ENCODE assay signal across 10 cellular contexts in genomic region chr5:132363431-132364112, GRCh38. TPM values are rescaled to one million over a fixed set of nuclear protein-coding genes. Genes with fewer than 3 reads are reported as not detected.
A peak's percentile ranks its signal among the peaks of the same experiment; 100 is the strongest.
DNase-seq lines count a peak whose midpoint lies in the region; ATAC-seq, FAIRE-seq and TF ChIP-seq lines count a peak whose summit lies in the region.
"Had no signal": no experiment of that assay in that cellular context is flagged by ENCODE, and none has a peak within 500 bp of the region (broad histone marks: within the 10 kb centered on the region; RNA-seq: fewer than 3 reads in every experiment).

No MANE protein-coding gene starts in this region.

- H3K9me3 ChIP-seq in A549 = peaks cover 7% of the 10 kb centered on the region; the same call in 1 of the 3 replicates
- no peaks in the 10 kb centered on the region for H3K9me3 ChIP-seq in HEK293 (ENCODE audit: control insufficient read depth, insufficient read depth, low read depth, low read length)
- no peaks in the 10 kb centered on the region for H3K9me3 ChIP-seq in vagina

- H3K4me3 ChIP-seq in A549 (peak overlapping the region; percentile 26; the same call in 1 of the 3 replicates), HEK293 (ENCODE audit: low read depth, low read length) (no peak overlapping the region), astrocyte of the cerebellum (ENCODE audit: low read depth, low read length) (no peak overlapping the region), vagina (no peak overlapping the region)

- H3K4me3 Mint-ChIP-seq in immature natural killer cell = no peak overlapping the region
- H3K4me3 Mint-ChIP-seq in glutamatergic neuron (ENCODE audit: unreplicated experiment) = no peak overlapping the region
- H3K4me3 Mint-ChIP-seq: activated naive CD4-positive, alpha-beta T cell treated with anti-CD3 and anti-CD28 coated beads, Interleukin-2, amount 10 ng/mL, durations not matched to agents 7 days and 5 days had no signal

- H3K4me2 ChIP-seq in A549 = peak overlapping the region; percentile 81

- WGBS in A549 (ENCODE audit: missing lambda C conversion rate) = 35% methylated on average over 7 of the region's 7 CpGs

- H3K27me3 ChIP-seq in vagina = no peaks in the 10 kb centered on the region

- POLR2A ChIA-PET in A549 (lab: Yijun Ruan, JAX) (interaction anchor here (1.9 kb wide), 1 partner anchor 70 kb away, joined by 11 read pairs; the partner anchor contains the start of gene SLC22A4), HEK293 (lab: Yijun Ruan, JAX) (no interaction called here)

- no peaks in the 10 kb centered on the region for H3K27me3 Mint-ChIP-seq in immature natural killer cell (ENCODE audit: low read depth in 3 of 3)
- H3K27me3 Mint-ChIP-seq in glutamatergic neuron (ENCODE audit: unreplicated experiment) = peaks cover 3% of the 10 kb centered on the region
- H3K27me3 Mint-ChIP-seq: activated naive CD4-positive, alpha-beta T cell treated with anti-CD3 and anti-CD28 coated beads, Interleukin-2, amount 10 ng/mL, durations not matched to agents 7 days and 5 days had no signal

- in situ Hi-C loops in astrocyte of the cerebellum (cut with HindIII; ENCODE audit: low sequenced_read_pairs) = no loop called here

- FAIRE-seq in A549 (lab: Jason Lieb, UNC) = peak; percentile 78

- CTCF ChIA-PET in A549 (lab: Yijun Ruan, JAX) (interaction anchor here (1.0 kb wide), 1 partner anchor 183 kb away, joined by 5 read pairs; no protein-coding TSS in a partner anchor), HEK293 (lab: Yijun Ruan, JAX) (interaction anchor here (1.4 kb wide), 1 partner anchor 13 kb away, joined by 6 read pairs; no protein-coding TSS in a partner anchor)

- DNase-seq in A549 (ENCODE audit: low read depth in 1 of 2, low spot score in 1 of 2) = peak; percentile 70 to 90
- DNase-seq in astrocyte of the cerebellum (ENCODE audit: low read depth) = peak; percentile 57
- peak; percentile 97 for DNase-seq in kidney tubule cell (ENCODE audit: low spot score)
- DNase-seq in vagina (ENCODE audit: extremely low spot score in 2 of 2) = no peak
- DNase-seq in immature natural killer cell = no peak
- DNase-seq in glutamatergic neuron = no peak
- DNase-seq: activated naive CD4-positive, alpha-beta T cell treated with anti-CD3 and anti-CD28 coated beads, Interleukin-2, amount 10 ng/mL, durations not matched to agents 7 days and 5 days; stimulated activated naive CD4-positive, alpha-beta T cell had no signal

- intact Hi-C loops in vagina (cut with DNase I) = loop anchor here (10.0 kb wide), 1 partner anchor 69 kb away; the partner anchor contains the start of gene SLC22A4

- TF ChIP-seq EP300 in A549 (IDR thresholded peaks at IDR 0.05) = peak in 1 of 2 experiments; percentile 64; a peak in 2 of 5 replicates

- H3K27ac ChIP-seq in A549 = peak overlapping the region; percentile 92 to 94
- no peak overlapping the region for H3K27ac ChIP-seq in HEK293 (ENCODE audit: extremely low read depth, low read depth, low read length)
- no peak overlapping the region for H3K27ac ChIP-seq in vagina

- no peak for TF ChIP-seq POLR2A in A549 (IDR thresholded peaks at IDR 0.05; ENCODE audit: low read length)
- no peak for TF ChIP-seq POLR2A in vagina (IDR thresholded peaks at IDR 0.05)

- H3K36me3 Mint-ChIP-seq in immature natural killer cell (peaks cover 0 to 13% (median 0%) of the 10 kb centered on the region in 3 donors), glutamatergic neuron (ENCODE audit: unreplicated experiment) (no peaks in the 10 kb centered on the region)
- H3K36me3 Mint-ChIP-seq: activated naive CD4-positive, alpha-beta T cell treated with anti-CD3 and anti-CD28 coated beads, Interleukin-2, amount 10 ng/mL, durations not matched to agents 7 days and 5 days had no signal

- peaks cover 67% of the 10 kb centered on the region for H3K4me1 ChIP-seq in A549
- H3K4me1 ChIP-seq in HEK293 (ENCODE audit: control insufficient read depth, insufficient read depth, low read length) = peaks cover 6% of the 10 kb centered on the region; the same call in 1 of the 2 replicates
- H3K4me1 ChIP-seq in vagina = peaks cover 19% of the 10 kb centered on the region

- ATAC-seq in A549 (peak; percentile 76 to 88), HG03354 (IDR thresholded peaks at IDR 0.05; ENCODE audit: poor library complexity, severe bottlenecking, unreplicated experiment) (no peak)

- H3K4me1 Mint-ChIP-seq in immature natural killer cell (no peaks in the 10 kb centered on the region), glutamatergic neuron (ENCODE audit: low read depth, unreplicated experiment) (no peaks in the 10 kb centered on the region)
- H3K4me1 Mint-ChIP-seq: activated naive CD4-positive, alpha-beta T cell treated with anti-CD3 and anti-CD28 coated beads, Interleukin-2, amount 10 ng/mL, durations not matched to agents 7 days and 5 days had no signal

- H3K9me3 Mint-ChIP-seq in immature natural killer cell (no peaks in the 10 kb centered on the region), glutamatergic neuron (ENCODE audit: unreplicated experiment) (no peaks in the 10 kb centered on the region)
- H3K9me3 Mint-ChIP-seq: activated naive CD4-positive, alpha-beta T cell treated with anti-CD3 and anti-CD28 coated beads, Interleukin-2, amount 10 ng/mL, durations not matched to agents 7 days and 5 days had no signal

- TF ChIP-seq CTCF in A549 (IDR thresholded peaks at IDR 0.05) = no peak
- TF ChIP-seq CTCF in HEK293 (tag by site-specific recombination; IDR thresholded peaks at IDR 0.05) = no peak
- TF ChIP-seq CTCF in astrocyte of the cerebellum (IDR thresholded peaks at IDR 0.05; ENCODE audit: low read depth, low read length, missing control alignments) = no peak
- TF ChIP-seq CTCF in vagina (IDR thresholded peaks at IDR 0.05) = no peak
- no peak for TF ChIP-seq CTCF in glutamatergic neuron (IDR thresholded peaks at IDR 0.05; ENCODE audit: partially characterized antibody, unreplicated experiment)

- no peak for TF ChIP-seq RAD21 in A549 (conservative IDR thresholded peaks at IDR 0.05 in 1 of 2, IDR thresholded peaks at IDR 0.05 in 1 of 2)

- H3K27ac Mint-ChIP-seq in immature natural killer cell (no peak overlapping the region), glutamatergic neuron (ENCODE audit: unreplicated experiment) (no peak overlapping the region)
- H3K27ac Mint-ChIP-seq: activated naive CD4-positive, alpha-beta T cell treated with anti-CD3 and anti-CD28 coated beads, Interleukin-2, amount 10 ng/mL, durations not matched to agents 7 days and 5 days had no signal

- H3K36me3 ChIP-seq in HEK293 (ENCODE audit: control insufficient read depth in 2 of 2, insufficient read depth in 1 of 2, low read length in 2 of 2) (peaks cover 4 to 19% of the 10 kb centered on the region in 2 experiments; a peak in 2 of 3 replicates), vagina (no peaks in the 10 kb centered on the region)

TF ChIP-seq in A549, 52 proteins besides CTCF, POLR2A, EP300 and RAD21 (continues in another document):
- TF ChIP-seq RNF2 (IDR thresholded peaks at IDR 0.05; ENCODE audit: borderline replicate concordance, low read depth) = no peak
- no peak for TF ChIP-seq EHF (CRISPR knock-in tag; IDR thresholded peaks at IDR 0.05)
- no peak for TF ChIP-seq ZSCAN20 (CRISPR knock-in tag; IDR thresholded peaks at IDR 0.05)
- TF ChIP-seq CBX2 (IDR thresholded peaks at IDR 0.05; ENCODE audit: borderline replicate concordance, low read depth) = no peak
- no peak for TF ChIP-seq HES2 (IDR thresholded peaks at IDR 0.05)
- TF ChIP-seq NR3C1 (IDR thresholded peaks at IDR 0.05) = no peak
- TF ChIP-seq NFE2L2 (conservative IDR thresholded peaks at IDR 0.05; ENCODE audit: low read length) = no peak

TF ChIP-seq in HEK293, 187 proteins besides CTCF, POLR2A, EP300 and RAD21 (continues in another document):
- no peak for TF ChIP-seq ZNF362 (tag by site-specific recombination; IDR thresholded peaks at IDR 0.05)
- no peak for TF ChIP-seq ZNF521 (tag by site-specific recombination; IDR thresholded peaks at IDR 0.05)
- TF ChIP-seq ZNF664 (tag by site-specific recombination; IDR thresholded peaks at IDR 0.05) = 0 out of 2 replicates have a peak, but pooled peaks have one; percentile 13
- TF ChIP-seq KLF17 (tag by site-specific recombination; IDR thresholded peaks at IDR 0.05) = no peak
- no peak for TF ChIP-seq ZNF266 (tag by site-specific recombination; IDR thresholded peaks at IDR 0.05; ENCODE audit: low read depth)
- no peak for TF ChIP-seq ZNF248 (tag by site-specific recombination; IDR thresholded peaks at IDR 0.05)

RNA-seq across cellular contexts. Expression of gene SLC22A5, which starts 5.9 kb away (rescaled TPM):
- polyA plus RNA-seq in A549 (2011; rRNA removed) = 35.3 and 44.8 TPM in 2 replicates
- polyA plus RNA-seq in A549 (2012; cell fraction: cytosol; rRNA removed) = 28.3 and 41.2 TPM in 2 replicates
- polyA plus RNA-seq in A549 (2012; cell fraction: nucleus; rRNA removed) = 102 and 117 TPM in 2 replicates
- polyA plus RNA-seq in A549 (2017; fragmentation: RNase III; extraction: RNeasy Plus Mini Kit Qiagen cat#74134 plus additional on column Dnase treatment) = 27.4 to 33.2 TPM (median 28.4 TPM) in 3 replicates
- 69.1 and 93.8 TPM in 2 replicates for polyA minus RNA-seq in A549 (2011; rRNA and poly(A)+ RNA removed)
- 15.2 TPM for total RNA-seq in vagina
- 1 to 10 TPM; 1.1 to 1.5 (median 1.5) TPM for polyA plus RNA-seq in immature natural killer cell
- 0.81 TPM for total RNA-seq in glutamatergic neuron (ENCODE audit: unreplicated experiment)

Comparison
In these comparisons a context has a peak if more than half of its experiments do, and no peak if none do; other contexts are left out.
1. DNase-seq: peak in A549 (2 of 2), astrocyte of the cerebellum (single experiment) and kidney tubule cell (single experiment); none in vagina (0 of 2), immature natural killer cell (0 of 3) and glutamatergic neuron (single experiment).
2. H3K27ac ChIP-seq: peak in A549 (2 of 2); none in HEK293 (single experiment) and vagina (single experiment).
3. Of the 5 proteins assayed by ChIP-seq in both HEK293 and A549: peak only in HEK293: none; only in A549: HOXA7; in both: none; in neither: 4.